23 cellular contexts compared by ENCODE assay signal in the genomic region with DNA sequence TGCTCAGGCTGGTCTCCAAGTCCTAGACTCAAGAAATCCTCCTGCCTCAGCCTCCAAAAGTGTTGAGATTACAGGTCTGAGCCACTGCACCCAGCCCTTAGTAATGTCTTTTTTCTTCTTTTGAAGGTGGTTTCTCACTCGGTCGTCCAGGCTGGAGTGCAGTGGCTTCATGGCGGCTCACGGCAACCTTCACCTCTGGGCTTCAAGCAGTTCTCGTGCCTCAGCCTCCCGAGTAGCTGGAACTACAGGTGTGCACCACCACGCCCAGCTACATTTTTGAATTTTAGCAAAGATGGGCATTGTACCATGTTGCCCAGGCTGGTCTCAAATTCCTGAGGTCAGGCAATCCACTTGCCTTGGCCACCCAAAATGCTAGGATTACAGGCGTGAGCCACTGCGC. TPM values are rescaled to one million over a fixed set of nuclear protein-coding genes. Genes with fewer than 3 reads are reported as not detected.
A peak's percentile ranks its signal among the peaks of the same experiment; 100 is the strongest.
DNase-seq lines count a peak whose midpoint lies in the region; ATAC-seq, FAIRE-seq and TF ChIP-seq lines count a peak whose summit lies in the region.
"Had no signal": no experiment of that assay in that cellular context is flagged by ENCODE, and none has a peak within 500 bp of the region (broad histone marks: within the 10 kb centered on the region; RNA-seq: fewer than 3 reads in every experiment).

No MANE protein-coding gene starts in this region.

- RAD21 ChIA-PET in GM12878 (lab: Charles Lee; ENCODE audit: unreplicated experiment), result no interaction called here

- no peak overlapping the region for H2AFZ ChIP-seq in GM12878 (ENCODE audit: control insufficient read depth, low read depth, low read length)

- peaks cover 70% of the 10 kb centered on the region for H3K4me1 Mint-ChIP-seq in activated CD8-positive, alpha-beta memory T cell treated with anti-CD3 and anti-CD28 coated beads, Interleukin-2, amount 10 ng/mL, durations not matched to agents 7 days and 5 days
- H3K4me1 Mint-ChIP-seq in IgD-negative memory B cell, result peaks cover 40 to 46% (median 42%) of the 10 kb centered on the region in 3 donors
- peaks cover 72% of the 10 kb centered on the region for H3K4me1 Mint-ChIP-seq in stimulated activated memory B cell treated with anti-CD40 and anti-IgM and Interleukin-4, amounts not matched to agents 10 μg/mL and 1 μg/mL and 100 μg/mL, for 72 hours

- H3K27ac ChIP-seq in GM12878 (ENCODE audit: control insufficient read depth, insufficient read depth), result peak overlapping the region; percentile 98
- H3K27ac ChIP-seq: dorsolateral prefrontal cortex, epithelial cell of prostate, lower lobe of right lung had no signal

- no peak for ATAC-seq in activated CD8-positive, alpha-beta memory T cell treated with anti-CD3 and anti-CD28 coated beads, Interleukin-2, amount 10 ng/mL, durations not matched to agents 7 days and 5 days
- ATAC-seq in GM12878 (no peak), HG03135 (IDR thresholded peaks at IDR 0.05; ENCODE audit: unreplicated experiment) (no peak)
- ATAC-seq in stimulated activated memory B cell treated with anti-CD40 and anti-IgM and Interleukin-4, amounts not matched to agents 10 μg/mL and 1 μg/mL and 100 μg/mL, for 72 hours, result no peak
- ATAC-seq: HepG2, lower lobe of right lung had no signal

- CTCF ChIA-PET in activated CD8-positive, alpha-beta memory T cell treated with anti-CD3 and anti-CD28 coated beads, Interleukin-2, amount 10 ng/mL, durations not matched to agents 7 days and 5 days (lab: Charles Lee), result no interaction called here
- CTCF ChIA-PET in GM12878 (lab: Yijun Ruan, JAX), result no interaction called here

- H3K9me3 Mint-ChIP-seq in activated CD8-positive, alpha-beta memory T cell treated with anti-CD3 and anti-CD28 coated beads, Interleukin-2, amount 10 ng/mL, durations not matched to agents 7 days and 5 days (ENCODE audit: low read depth), result peaks cover 3% of the 10 kb centered on the region
- no peaks in the 10 kb centered on the region for H3K9me3 Mint-ChIP-seq in IgD-negative memory B cell
- peaks cover 3% of the 10 kb centered on the region for H3K9me3 Mint-ChIP-seq in stimulated activated memory B cell treated with anti-CD40 and anti-IgM and Interleukin-4, amounts not matched to agents 10 μg/mL and 1 μg/mL and 100 μg/mL, for 72 hours

- TF ChIP-seq POLR2A in GM12878 (IDR thresholded peaks at IDR 0.05; ENCODE audit: low read depth, low read length), result no peak

- H3K36me3 ChIP-seq in GM12878 (ENCODE audit: control insufficient read depth in 2 of 2, insufficient read depth in 2 of 2, low read length in 1 of 2), result peaks cover 15 to 25% of the 10 kb centered on the region in 2 experiments; a peak in 3 of 4 replicates
- H3K36me3 ChIP-seq: lower lobe of right lung had no signal

- H3K27me3 ChIP-seq in GM12878 (replicated peaks in 1 of 2; ENCODE audit: control insufficient read depth in 2 of 2, insufficient read depth in 2 of 2, low read length in 1 of 2), result no peaks in the 10 kb centered on the region

- 0 out of 2 replicates have a peak overlapping the region, but pooled peaks have one; percentile 15 for H3K4me3 ChIP-seq in GM12878
- H3K4me3 ChIP-seq: dorsolateral prefrontal cortex, lower lobe of right lung had no signal

- SMC1A ChIA-PET in GM12878 (lab: Charles Lee; ENCODE audit: uncharacterized antibody, unreplicated experiment), result no interaction called here

- POLR2A ChIA-PET in GM12878 (lab: Charles Lee), result no interaction called here

- H3K27ac Mint-ChIP-seq in activated CD8-positive, alpha-beta memory T cell treated with anti-CD3 and anti-CD28 coated beads, Interleukin-2, amount 10 ng/mL, durations not matched to agents 7 days and 5 days, result no peak overlapping the region
- H3K27ac Mint-ChIP-seq in IgD-negative memory B cell, result peak overlapping the region in 2 of 3 donors; percentile 97 to 98
- H3K27ac Mint-ChIP-seq in stimulated activated memory B cell treated with anti-CD40 and anti-IgM and Interleukin-4, amounts not matched to agents 10 μg/mL and 1 μg/mL and 100 μg/mL, for 72 hours, result peak overlapping the region; percentile 100
- H3K27ac Mint-ChIP-seq: HFFc6 had no signal

- WGBS in GM12878 (ENCODE audit: insufficient coverage, insufficient replicate concordance, low lambda C conversion rate, missing lambda C conversion rate), result 73% methylated on average over 9 of the region's 9 CpGs

- TF ChIP-seq CTCF in GM12878 (IDR thresholded peaks at IDR 0.05 in 2 of 3, conservative IDR thresholded peaks at IDR 0.05 in 1 of 3; ENCODE audit: control insufficient read depth in 2 of 3, extremely low read depth in 1 of 3, insufficient read depth in 1 of 3, low read depth in 3 of 3, low read length in 3 of 3), result no peak

- no peak for FAIRE-seq in GM12878 (lab: Jason Lieb, UNC)
- FAIRE-seq: HepG2 had no signal

- H3K79me2 ChIP-seq in GM12878 (ENCODE audit: control insufficient read depth, insufficient read depth, low read length), result peaks cover 35% of the 10 kb centered on the region

- peak overlapping the region; percentile 69; the same call in 1 of the 2 replicates for H3K9ac ChIP-seq in GM12878 (ENCODE audit: control insufficient read depth, insufficient read depth, low read length)

- H3K4me3 Mint-ChIP-seq in activated CD8-positive, alpha-beta memory T cell treated with anti-CD3 and anti-CD28 coated beads, Interleukin-2, amount 10 ng/mL, durations not matched to agents 7 days and 5 days, result no peak overlapping the region
- H3K4me3 Mint-ChIP-seq in IgD-negative memory B cell, result peak overlapping the region in 2 of 4 donors; percentile 76 to 83
- H3K4me3 Mint-ChIP-seq in stimulated activated memory B cell treated with anti-CD40 and anti-IgM and Interleukin-4, amounts not matched to agents 10 μg/mL and 1 μg/mL and 100 μg/mL, for 72 hours, result no peak overlapping the region
- H3K4me3 Mint-ChIP-seq: HFFc6 had no signal

- no peaks in the 10 kb centered on the region for H4K20me1 ChIP-seq in GM12878 (ENCODE audit: control insufficient read depth, insufficient read depth)

- peaks cover 4% of the 10 kb centered on the region for H3K9me3 ChIP-seq in GM12878 (replicated peaks; ENCODE audit: control insufficient read depth, insufficient read depth, low read length)
- H3K9me3 ChIP-seq: lower lobe of right lung had no signal

- peak overlapping the region; percentile 44; the same call in 1 of the 2 replicates for H3K4me2 ChIP-seq in GM12878 (ENCODE audit: control insufficient read depth, insufficient read depth)

- no peaks in the 10 kb centered on the region for H3K27me3 Mint-ChIP-seq in activated CD8-positive, alpha-beta memory T cell treated with anti-CD3 and anti-CD28 coated beads, Interleukin-2, amount 10 ng/mL, durations not matched to agents 7 days and 5 days
- H3K27me3 Mint-ChIP-seq in IgD-negative memory B cell, result no peaks in the 10 kb centered on the region
- H3K27me3 Mint-ChIP-seq in stimulated activated memory B cell treated with anti-CD40 and anti-IgM and Interleukin-4, amounts not matched to agents 10 μg/mL and 1 μg/mL and 100 μg/mL, for 72 hours, result no peaks in the 10 kb centered on the region

- peaks cover 69% of the 10 kb centered on the region for H3K36me3 Mint-ChIP-seq in activated CD8-positive, alpha-beta memory T cell treated with anti-CD3 and anti-CD28 coated beads, Interleukin-2, amount 10 ng/mL, durations not matched to agents 7 days and 5 days
- H3K36me3 Mint-ChIP-seq in IgD-negative memory B cell, result no peaks in the 10 kb centered on the region
- H3K36me3 Mint-ChIP-seq in stimulated activated memory B cell treated with anti-CD40 and anti-IgM and Interleukin-4, amounts not matched to agents 10 μg/mL and 1 μg/mL and 100 μg/mL, for 72 hours, result peaks cover 64% of the 10 kb centered on the region

- in situ Hi-C loops in GM12878 (cut with MboI), result no loop called here

- no TSS peak for BruUV-seq in GM12878 (replicated peaks; lab: Mats Ljungman, UMichigan)

- TF ChIP-seq RAD21 in GM12878 (IDR thresholded peaks at IDR 0.05; ENCODE audit: insufficient read depth, low read depth, low read length), result no peak

- intact Hi-C loops in GM12878 (cut with micrococcal nuclease; ENCODE audit: unreplicated experiment), result no loop called here

- peaks cover 61% of the 10 kb centered on the region for H3K4me1 ChIP-seq in GM12878 (ENCODE audit: control insufficient read depth, insufficient read depth, low read length)

- DNase-seq in activated CD8-positive, alpha-beta memory T cell treated with anti-CD3 and anti-CD28 coated beads for 24 hours, result peak; percentile 49
- DNase-seq in activated CD8-positive, alpha-beta memory T cell treated with anti-CD3 and anti-CD28 coated beads, Interleukin-2, amount 10 ng/mL, durations not matched to agents 7 days and 5 days, result no peak
- DNase-seq in GM12878 (ENCODE audit: low read depth, low spot score) (no peak), GOT3 (lab: John Stamatoyannopoulos, UW) (no peak), superior temporal gyrus (ENCODE audit: extremely low spot score) (no peak)
- DNase-seq: activated effector memory CD4-positive, alpha-beta T cell treated with anti-CD3 and anti-CD28 coated beads, Interleukin-2, amount 50 U/mL, for 16 hours; amniotic stem cell; foreskin fibroblast; HFFc6; lower lobe of right lung; NCI-H146; NCI-H2171; NCI-H526 treated with DMSO at 0.1 percent for 48 hours; occipital lobe; OCI-M1; Right ventricle myocardium superior; stimulated activated CD4-positive, alpha-beta T cell treated with anti-CD3 and anti-CD28 coated beads, Interleukin-4, amount 100 ng/mL, for 4 hours had no signal

- TF ChIP-seq EP300 in GM12878 (IDR thresholded peaks at IDR 0.05; ENCODE audit: borderline replicate concordance in 1 of 2, control insufficient read depth in 1 of 2, low read depth in 2 of 2, low read length in 2 of 2), result no peak

RNA-seq across cellular contexts. Expression of gene ASMTL, which starts 32.3 kb away (rescaled TPM):
- 10 to 100 TPM; 39.9 to 44.7 TPM for total RNA-seq in activated CD8-positive, alpha-beta memory T cell treated with anti-CD3 and anti-CD28 coated beads, Interleukin-2, amount 10 ng/mL, durations not matched to agents 7 days and 5 days
- 50.1 TPM for polyA plus RNA-seq in IgD-negative memory B cell
- 32.4 and 34.7 TPM in 2 replicates for total RNA-seq in GM12878 (2013; cell fraction: nucleolus; rRNA removed)
- total RNA-seq in GM12878 (2014; rRNA removed), result 21.7 and 32.2 TPM in 2 replicates
- 15.5 and 18.1 TPM in 2 replicates for total RNA-seq in GM12878 (2014; rRNA removed; fragmentation: Illumina TruSeq; extraction: Trizol)
- total RNA-seq in GM12878 (2021), result 46.6 and 46.8 TPM in 2 replicates
- 14.8 TPM for polyA plus RNA-seq in GM12878 (2011; ENCODE audit: low read depth)
- 24.5 and 51.9 TPM in 2 replicates for polyA plus RNA-seq in GM12878 (2011; rRNA removed)
- polyA plus RNA-seq in GM12878 (2011; cell fraction: cytosol; rRNA removed), result 54.2 and 67.8 TPM in 2 replicates
- polyA plus RNA-seq in GM12878 (2011; cell fraction: nucleus; rRNA removed), result 97.6 and 127 TPM in 2 replicates
- polyA plus RNA-seq in GM12878 (2012), result 42.3 and 47.5 TPM in 2 replicates
- polyA plus RNA-seq in GM12878 (2014; fragmentation: Illumina TruSeq; extraction: Trizol), result 8.5 and 14.3 TPM in 2 replicates
- 1 to 10 TPM; 1.6 to 3.8 TPM for polyA plus RNA-seq in GM12878 (2014; fragmentation: Nextera tagmentation; extraction: Ambion mirVana)
- polyA plus RNA-seq in GM12878 (2014; rRNA removed), result 44.6 and 48.4 TPM in 2 replicates
- polyA plus RNA-seq in GM12878 (2016; fragmentation: Nextera tagmentation; extraction: Ambion mirVana), result 10 to 100 TPM; 32.1 to 34.4 TPM
- 31.2 and 53.8 TPM in 2 replicates for polyA minus RNA-seq in GM12878 (2011; rRNA and poly(A)+ RNA removed)
- 20.7 and 21.2 TPM in 2 replicates for polyA minus RNA-seq in GM12878 (2011; cell fraction: cytosol; rRNA and poly(A)+ RNA removed)
- 17.2 and 27.9 TPM in 2 replicates for polyA minus RNA-seq in GM12878 (2011; cell fraction: nucleus; rRNA and poly(A)+ RNA removed)

RNA-seq across cellular contexts. Expression of gene P2RY8, which starts 52.0 kb away (rescaled TPM):
- total RNA-seq in activated CD8-positive, alpha-beta memory T cell treated with anti-CD3 and anti-CD28 coated beads, Interleukin-2, amount 10 ng/mL, durations not matched to agents 7 days and 5 days, result 100 to 1,000 TPM in 1 of 2 experiments, 10 to 100 TPM in 1; 82.4 to 109 TPM
- polyA plus RNA-seq in IgD-negative memory B cell (206 TPM), GM12878 (2011; rRNA removed) (20.4 and 31.1 TPM in 2 replicates), GM12878 (2014; fragmentation: Illumina TruSeq; extraction: Trizol) (27.5 and 30.5 TPM in 2 replicates), GM12878 (2014; fragmentation: Nextera tagmentation; extraction: Ambion mirVana) (1 to 10 TPM; 2.0 to 4.0 TPM), GM12878 (2014; rRNA removed) (41.8 and 49.0 TPM in 2 replicates), GM12878 (2016; fragmentation: Nextera tagmentation; extraction: Ambion mirVana) (10 to 100 TPM; 62.7 to 64.4 TPM)
- total RNA-seq in GM12878 (2013; cell fraction: nucleolus; rRNA removed), result 85.1 and 89.7 TPM in 2 replicates
- total RNA-seq in GM12878 (2014; rRNA removed) (34.0 and 44.7 TPM in 2 replicates), GM12878 (2014; rRNA removed; fragmentation: Illumina TruSeq; extraction: Trizol) (28.8 and 29.7 TPM in 2 replicates), GM12878 (2021) (61.3 and 61.8 TPM in 2 replicates)
- 30.9 TPM for polyA plus RNA-seq in GM12878 (2011; ENCODE audit: low read depth)
- polyA plus RNA-seq in GM12878 (2011; cell fraction: cytosol; rRNA removed), result 41.3 and 52.8 TPM in 2 replicates
- 29.2 and 35.1 TPM in 2 replicates for polyA plus RNA-seq in GM12878 (2011; cell fraction: nucleus; rRNA removed)
- polyA plus RNA-seq in GM12878 (2012), result 41.7 and 45.3 TPM in 2 replicates
- polyA minus RNA-seq in GM12878 (2011; rRNA and poly(A)+ RNA removed), result 37.7 and 60.0 TPM in 2 replicates
- polyA minus RNA-seq in GM12878 (2011; cell fraction: cytosol; rRNA and poly(A)+ RNA removed), result 26.7 and 36.8 TPM in 2 replicates
- 20.7 and 34.7 TPM in 2 replicates for polyA minus RNA-seq in GM12878 (2011; cell fraction: nucleus; rRNA and poly(A)+ RNA removed)
- total RNA-seq: HFFc6 had no signal
